ENCODE assay signal across 2 cellular contexts in the genomic region with DNA sequence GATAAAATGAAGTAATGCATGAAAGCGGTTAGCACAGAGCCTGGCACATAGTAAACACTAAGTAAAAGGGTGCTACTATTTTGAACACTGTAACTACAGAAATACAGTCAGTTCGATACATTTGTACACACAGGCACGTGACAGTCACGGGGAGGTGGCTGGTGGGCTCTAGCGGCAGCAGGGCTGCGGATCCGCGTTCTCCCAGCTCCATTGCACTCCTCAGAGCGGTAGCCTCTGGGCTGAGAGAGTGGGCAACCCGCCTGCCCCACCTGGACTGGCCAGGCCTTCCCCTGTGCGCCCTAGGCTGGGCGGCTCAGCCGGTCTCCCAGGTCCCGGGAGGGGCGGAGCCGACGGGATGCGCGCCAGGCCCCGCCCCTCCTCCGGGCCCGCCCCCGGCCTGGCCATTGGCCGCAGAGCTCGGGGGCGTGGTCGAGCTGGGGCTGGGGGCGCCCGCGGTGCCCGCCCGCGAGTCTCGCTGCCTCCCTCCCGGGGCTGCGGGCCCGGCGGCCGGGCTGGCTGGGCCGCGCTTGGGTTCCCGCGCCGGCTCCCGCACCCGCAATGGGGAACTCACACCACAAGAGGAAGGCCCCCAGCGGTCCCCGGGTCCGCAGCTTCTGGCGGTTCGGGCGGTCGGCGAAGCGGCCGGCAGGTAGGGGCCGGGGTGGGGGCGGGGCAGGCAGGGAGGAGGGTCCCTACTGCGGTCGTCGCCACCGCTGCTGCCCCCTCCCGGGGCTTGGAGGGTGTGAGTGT.
TF ChIP-seq lines count a peak whose summit lies in the region.

No MANE protein-coding gene starts in this region.

TF ChIP-seq in HEK293T, 16 proteins besides CTCF, POLR2A, EP300 and RAD21 (continued from another document):
- TF ChIP-seq FOXM1 (IDR thresholded peaks at IDR 0.05; ENCODE audit: borderline replicate concordance): peak; percentile 61; the same call in 1 of the 2 replicates
- TF ChIP-seq L3MBTL2 (conservative IDR thresholded peaks at IDR 0.05): no peak

TF ChIP-seq in H1, 55 proteins besides CTCF, POLR2A, EP300 and RAD21 (continued from another document):
- TF ChIP-seq TAF7 (optimal IDR thresholded peaks at IDR 0.05; ENCODE audit: borderline replicate concordance, low read depth, low read length) (peak; percentile 44), SP1 (IDR thresholded peaks at IDR 0.05; ENCODE audit: low read depth, low read length) (peak; percentile 40; the same call in 1 of the 2 replicates), SRF (IDR thresholded peaks at IDR 0.05; ENCODE audit: low read depth, low read length) (no peak), ZNF274 (IDR thresholded peaks at IDR 0.05; ENCODE audit: borderline replicate concordance, extremely low read depth, low read length) (no peak), EGR1 (IDR thresholded peaks at IDR 0.05; ENCODE audit: borderline replicate concordance, low read depth, low read length) (0 out of 2 replicates have a peak, but pooled peaks have one; percentile 29), NRF1 (IDR thresholded peaks at IDR 0.05; ENCODE audit: low read depth, low read length) (no peak), TEAD4 (IDR thresholded peaks at IDR 0.05; ENCODE audit: low read depth, low read length) (no peak), CEBPB (IDR thresholded peaks at IDR 0.05; ENCODE audit: low read depth, low read length) (no peak), CHD2 (IDR thresholded peaks at IDR 0.05; ENCODE audit: low read length) (no peak), GABPA (IDR thresholded peaks at IDR 0.05; ENCODE audit: borderline replicate concordance, insufficient read depth, low read length) (no peak), KDM4A (IDR thresholded peaks at IDR 0.05; ENCODE audit: low read depth, low read length, severe bottlenecking) (no peak), HDAC6 (IDR thresholded peaks at IDR 0.05; ENCODE audit: low read depth, low read length) (no peak), KDM1A (IDR thresholded peaks at IDR 0.05; ENCODE audit: borderline replicate concordance, low read length) (no peak), SUZ12 (IDR thresholded peaks at IDR 0.05; ENCODE audit: low read length) (no peak), TBP (IDR thresholded peaks at IDR 0.05; ENCODE audit: low read depth, low read length) (peak; percentile 67; the same call in 1 of the 2 replicates), POLR2AphosphoS5 (IDR thresholded peaks at IDR 0.05; ENCODE audit: low read depth, low read length) (peak; percentile 79; the same call in 1 of the 2 replicates), TAF1 (IDR thresholded peaks at IDR 0.05; ENCODE audit: low read depth, low read length) (peak; percentile 84), PHF8 (conservative IDR thresholded peaks at IDR 0.05; ENCODE audit: low read depth, low read length) (peak; percentile 49), MAFK (IDR thresholded peaks at IDR 0.05; ENCODE audit: low read depth, low read length) (no peak), EZH2 (IDR thresholded peaks at IDR 0.05; ENCODE audit: low read depth, low read length, severe bottlenecking) (no peak), TCF12 (IDR thresholded peaks at IDR 0.05; ENCODE audit: low read depth, low read length) (no peak), SIN3A (conservative IDR thresholded peaks at IDR 0.05 in 1 of 2, IDR thresholded peaks at IDR 0.05 in 1 of 2; ENCODE audit: low read depth in 1 of 2, low read length in 2 of 2) (0 out of 4 replicates have a peak, but pooled peaks of 1 of the 2 experiments have one; percentile 10), CBX8 (IDR thresholded peaks at IDR 0.05; ENCODE audit: borderline replicate concordance, low read depth, low read length) (no peak), RBBP5 (IDR thresholded peaks at IDR 0.05; ENCODE audit: borderline replicate concordance, low read depth, low read length) (0 out of 2 replicates have a peak, but pooled peaks have one; percentile 4), GTF2F1 (IDR thresholded peaks at IDR 0.05; ENCODE audit: borderline replicate concordance, low read depth, low read length) (no peak), CTBP2 (IDR thresholded peaks at IDR 0.05; ENCODE audit: borderline replicate concordance, insufficient read depth, insufficient read length, low read length) (no peak), KDM5A (IDR thresholded peaks at IDR 0.05; ENCODE audit: low read length) (no peak), RXRA (IDR thresholded peaks at IDR 0.05; ENCODE audit: insufficient read depth, low read depth, low read length) (no peak)
- TF ChIP-seq, protein P1, sequence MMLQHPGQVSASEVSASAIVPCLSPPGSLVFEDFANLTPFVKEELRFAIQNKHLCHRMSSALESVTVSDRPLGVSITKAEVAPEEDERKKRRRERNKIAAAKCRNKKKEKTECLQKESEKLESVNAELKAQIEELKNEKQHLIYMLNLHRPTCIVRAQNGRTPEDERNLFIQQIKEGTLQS (IDR thresholded peaks at IDR 0.05; ENCODE audit: insufficient read depth, low read depth, low read length): no peak
- TF ChIP-seq, protein P2, sequence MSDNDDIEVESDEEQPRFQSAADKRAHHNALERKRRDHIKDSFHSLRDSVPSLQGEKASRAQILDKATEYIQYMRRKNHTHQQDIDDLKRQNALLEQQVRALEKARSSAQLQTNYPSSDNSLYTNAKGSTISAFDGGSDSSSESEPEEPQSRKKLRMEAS (IDR thresholded peaks at IDR 0.05): peak; percentile 29; the same call in 1 of the 2 replicates
- TF ChIP-seq, protein P3, sequence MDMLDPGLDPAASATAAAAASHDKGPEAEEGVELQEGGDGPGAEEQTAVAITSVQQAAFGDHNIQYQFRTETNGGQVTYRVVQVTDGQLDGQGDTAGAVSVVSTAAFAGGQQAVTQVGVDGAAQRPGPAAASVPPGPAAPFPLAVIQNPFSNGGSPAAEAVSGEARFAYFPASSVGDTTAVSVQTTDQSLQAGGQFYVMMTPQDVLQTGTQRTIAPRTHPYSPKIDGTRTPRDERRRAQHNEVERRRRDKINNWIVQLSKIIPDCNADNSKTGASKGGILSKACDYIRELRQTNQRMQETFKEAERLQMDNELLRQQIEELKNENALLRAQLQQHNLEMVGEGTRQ (IDR thresholded peaks at IDR 0.05; ENCODE audit: low read length): peak; percentile 42; the same call in 1 of the 2 replicates
- TF ChIP-seq, protein P4, sequence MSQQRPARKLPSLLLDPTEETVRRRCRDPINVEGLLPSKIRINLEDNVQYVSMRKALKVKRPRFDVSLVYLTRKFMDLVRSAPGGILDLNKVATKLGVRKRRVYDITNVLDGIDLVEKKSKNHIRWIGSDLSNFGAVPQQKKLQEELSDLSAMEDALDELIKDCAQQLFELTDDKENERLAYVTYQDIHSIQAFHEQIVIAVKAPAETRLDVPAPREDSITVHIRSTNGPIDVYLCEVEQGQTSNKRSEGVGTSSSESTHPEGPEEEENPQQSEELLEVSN (IDR thresholded peaks at IDR 0.05): no peak
